ENCODE assay signal across 8 cellular contexts in the genomic region with DNA sequence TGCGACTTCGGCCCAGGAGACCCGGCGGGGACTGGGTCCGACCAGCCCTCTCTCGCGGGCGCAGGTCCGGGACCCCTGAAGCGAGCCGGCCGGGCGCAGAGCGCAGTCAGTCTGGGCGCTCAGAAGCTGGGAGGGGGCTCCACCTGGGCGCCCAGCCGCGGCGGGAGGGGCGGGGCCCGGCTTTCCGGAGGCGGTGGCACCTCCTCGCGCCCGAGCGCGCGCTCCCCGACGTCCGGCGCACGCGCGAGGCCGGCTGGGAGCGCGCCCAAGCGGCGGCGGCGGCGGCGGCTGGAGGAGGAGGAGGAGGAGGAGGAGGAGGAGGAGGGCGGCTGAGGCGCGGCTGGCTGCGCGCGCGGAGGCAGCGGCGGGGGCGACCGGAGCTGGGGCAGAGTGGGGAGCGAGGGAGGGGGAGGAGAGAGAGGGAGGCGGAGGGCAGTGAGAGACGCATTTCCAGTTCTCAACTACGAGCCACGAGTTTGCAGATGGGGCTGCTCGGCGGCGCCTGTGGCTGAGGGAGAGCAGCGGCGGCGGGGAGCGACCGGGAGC. TPM values are rescaled to one million over a fixed set of nuclear protein-coding genes. Genes with fewer than 3 reads are reported as not detected.
DNase-seq lines count a peak whose midpoint lies in the region; ATAC-seq and TF ChIP-seq lines count a peak whose summit lies in the region.

A gene with protein sequence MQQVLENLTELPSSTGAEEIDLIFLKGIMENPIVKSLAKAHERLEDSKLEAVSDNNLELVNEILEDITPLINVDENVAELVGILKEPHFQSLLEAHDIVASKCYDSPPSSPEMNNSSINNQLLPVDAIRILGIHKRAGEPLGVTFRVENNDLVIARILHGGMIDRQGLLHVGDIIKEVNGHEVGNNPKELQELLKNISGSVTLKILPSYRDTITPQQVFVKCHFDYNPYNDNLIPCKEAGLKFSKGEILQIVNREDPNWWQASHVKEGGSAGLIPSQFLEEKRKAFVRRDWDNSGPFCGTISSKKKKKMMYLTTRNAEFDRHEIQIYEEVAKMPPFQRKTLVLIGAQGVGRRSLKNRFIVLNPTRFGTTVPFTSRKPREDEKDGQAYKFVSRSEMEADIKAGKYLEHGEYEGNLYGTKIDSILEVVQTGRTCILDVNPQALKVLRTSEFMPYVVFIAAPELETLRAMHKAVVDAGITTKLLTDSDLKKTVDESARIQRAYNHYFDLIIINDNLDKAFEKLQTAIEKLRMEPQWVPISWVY (plus strand): TSS at position 445 of the 546 bp plus-strand sequence. CDS start 50,216 bp downstream, outside the sequence.

- H3K4me1 ChIP-seq in right lobe of liver, result peaks cover 0 to 21% (median 0%) of the 10 kb centered on the region in 4 donors

- intact Hi-C loops in right lobe of liver (cut with DNase I), result no loop called here

- TF ChIP-seq CTCF in AG04449 (IDR thresholded peaks at IDR 0.05; ENCODE audit: insufficient read depth, low read length, missing control alignments) (no peak), right lobe of liver (IDR thresholded peaks at IDR 0.05) (no peak)

- POLR2A ChIA-PET in AG04449 (lab: Yijun Ruan, JAX), result interaction anchor here (0.6 to 1.6 kb wide), 3 partner anchors 95 to 1467 kb away, joined by 3 to 4 read pairs (median 4); partner anchors contain the start of gene CYCS

- H3K4me3 ChIP-seq in AG04449 (ENCODE audit: low read depth, low read length) (peak within 1 kb of the TSS; percentile 75), right lobe of liver (peak within 1 kb of the TSS; percentile 79 to 88 (median 81))

- H3K27me3 ChIP-seq in right lobe of liver, result no peaks in the 10 kb centered on the region

- peak within 1 kb of the TSS; percentile 49 to 74 (median 70) for H3K27ac ChIP-seq in right lobe of liver

- ATAC-seq in GM18867 (IDR thresholded peaks at IDR 0.05; ENCODE audit: unreplicated experiment) (peak; percentile 50), HG03103 (IDR thresholded peaks at IDR 0.05; ENCODE audit: low read depth, unreplicated experiment) (peak; percentile 42), right lobe of liver (peak; percentile 81 to 90 (median 88))

- H3K9me3 ChIP-seq in right lobe of liver, result no peaks in the 10 kb centered on the region

- H3K36me3 ChIP-seq in right lobe of liver, result no peaks in the 10 kb centered on the region

- peak; percentile 32 for TF ChIP-seq POLR2A in right lobe of liver (IDR thresholded peaks at IDR 0.05)

- no peak for DNase-seq in AG04449 (ENCODE audit: low read depth, low spot score)
- DNase-seq in NCI-H226, result peak; percentile 91
- peak; percentile 76 for DNase-seq in activated CD4-positive, alpha-beta T cell treated with anti-CD3 and anti-CD28 coated beads, Interleukin-2, amount 50 U/mL, for 1 hour
- peak; percentile 25 to 78 for DNase-seq in dermis microvascular lymphatic vessel endothelial cell (ENCODE audit: low read depth in 2 of 2)
- peak; percentile 81 to 85 (median 85) for DNase-seq in right lobe of liver
- DNase-seq in stimulated activated CD4-positive, alpha-beta T cell treated with anti-CD3 and anti-CD28 coated beads, Interleukin-4, amount 100 ng/mL, for 4 hours, result peak; percentile 77 to 89

- CTCF ChIA-PET in AG04449 (lab: Yijun Ruan, JAX), result interaction anchor here (0.9 to 5.7 kb wide), 6 partner anchors 10 to 709 kb away, joined by 3 to 96 read pairs (median 4); no protein-coding TSS in a partner anchor

- 0% methylated on average over 8 of the region's 69 CpGs for WGBS in right lobe of liver (ENCODE audit: insufficient coverage, low coverage, low lambda C conversion rate, missing lambda C conversion rate)

RNA-seq across cellular contexts. Expression of the gene that starts here (rescaled TPM):
- total RNA-seq in dermis microvascular lymphatic vessel endothelial cell, result 10.6 and 11.4 TPM in 2 replicates
- total RNA-seq in right lobe of liver, result 10 to 100 TPM in 5 of 6 experiments, 1 to 10 TPM in 1; 7.4 to 19.5 (median 16.1) TPM
